In genomic region chr9:131417264-131418142, GRCh38 we compare ENCODE assay signal across 9 cellular contexts. TPM values are rescaled to one million over a fixed set of nuclear protein-coding genes. Genes with fewer than 3 reads are reported as not detected.
DNase-seq lines count a peak whose midpoint lies in the region; ATAC-seq and TF ChIP-seq lines count a peak whose summit lies in the region.
"Had no signal": no experiment of that assay in that cellular context is flagged by ENCODE, and none has a peak within 500 bp of the region (broad histone marks: within the 10 kb centered on the region; RNA-seq: fewer than 3 reads in every experiment).

No MANE protein-coding gene starts in this region.

- H3K27ac Mint-ChIP-seq in activated naive CD4-positive, alpha-beta T cell treated with anti-CD3 and anti-CD28 coated beads for 36 hours = peak overlapping the region; percentile 81

- H3K4me3 ChIP-seq in lower lobe of right lung = no peak overlapping the region
- H3K4me3 ChIP-seq in tibial nerve = no peak overlapping the region

- TF ChIP-seq EP300 in tibial nerve (IDR thresholded peaks at IDR 0.05) = no peak

- H3K4me3 Mint-ChIP-seq in activated naive CD4-positive, alpha-beta T cell treated with anti-CD3 and anti-CD28 coated beads for 36 hours = no peak overlapping the region

- H3K36me3 Mint-ChIP-seq in activated naive CD4-positive, alpha-beta T cell treated with anti-CD3 and anti-CD28 coated beads for 36 hours (ENCODE audit: low read depth) = peaks cover 22% of the 10 kb centered on the region

- CTCF ChIA-PET in activated naive CD4-positive, alpha-beta T cell treated with anti-CD3 and anti-CD28 coated beads for 36 hours (lab: Charles Lee) = interaction anchor here (0.7 kb wide), 1 partner anchor 13 kb away, joined by 3 read pairs; no protein-coding TSS in a partner anchor

- H3K4me1 ChIP-seq in lower lobe of right lung (peaks cover 82% of the 10 kb centered on the region), tibial nerve (peaks cover 4 to 94% (median 67%) of the 10 kb centered on the region in 4 donors)

- H3K9me3 Mint-ChIP-seq in activated naive CD4-positive, alpha-beta T cell treated with anti-CD3 and anti-CD28 coated beads for 36 hours = no peaks in the 10 kb centered on the region

- no peaks in the 10 kb centered on the region for H3K9me3 ChIP-seq in lower lobe of right lung
- no peaks in the 10 kb centered on the region for H3K9me3 ChIP-seq in tibial nerve

- WGBS in tibial nerve, 2 donors = 40 to 50% methylated on average over 13 of the region's 13 CpGs

- H3K27ac ChIP-seq in lower lobe of right lung (peak overlapping the region; percentile 39), tibial nerve (peak overlapping the region in 3 of 4 donors; percentile 1 to 76 (median 41))

- intact Hi-C loops in activated naive CD4-positive, alpha-beta T cell treated with anti-CD3 and anti-CD28 coated beads for 36 hours (cut with micrococcal nuclease) = no loop called here
- intact Hi-C loops in lower lobe of right lung (cut with DNase I) = no loop called here

- no peak for DNase-seq in activated naive CD4-positive, alpha-beta T cell treated with anti-CD3 and anti-CD28 coated beads for 36 hours
- DNase-seq in activated naive CD4-positive, alpha-beta T cell treated with Interleukin-2 at 50 U/mL for 16 hours = no peak
- peak; percentile 50 to 54 for DNase-seq in activated T-cell treated with anti-CD3 and anti-CD28 coated beads, Interleukin-2, amount 50 U/mL, for 48 hours
- DNase-seq in lower lobe of right lung (no peak), tibial nerve (ENCODE audit: low spot score in 2 of 2) (no peak), inferior parietal cortex (ENCODE audit: extremely low spot score) (no peak), activated gamma-delta T cell (lab: John Stamatoyannopoulos, UW) (no peak)
- no peak for DNase-seq in activated CD8-positive, alpha-beta memory T cell treated with anti-CD3 and anti-CD28 coated beads, Interleukin-2, amount 50 U/mL, for 48 hours
- DNase-seq: amniotic stem cell had no signal

- H3K4me1 Mint-ChIP-seq in activated naive CD4-positive, alpha-beta T cell treated with anti-CD3 and anti-CD28 coated beads for 36 hours (ENCODE audit: low read depth) = peaks cover 86% of the 10 kb centered on the region

- TF ChIP-seq POLR2A in tibial nerve (IDR thresholded peaks at IDR 0.05) = no peak

- ATAC-seq in lower lobe of right lung = no peak

- no peaks in the 10 kb centered on the region for H3K27me3 Mint-ChIP-seq in activated naive CD4-positive, alpha-beta T cell treated with anti-CD3 and anti-CD28 coated beads for 36 hours (ENCODE audit: low read depth)

- H3K36me3 ChIP-seq in lower lobe of right lung (peaks cover 6% of the 10 kb centered on the region), tibial nerve (no peaks in the 10 kb centered on the region)

- H3K27me3 ChIP-seq in lower lobe of right lung (ENCODE audit: low read depth) (no peaks in the 10 kb centered on the region), tibial nerve (no peaks in the 10 kb centered on the region)

- TF ChIP-seq CTCF in lower lobe of right lung (IDR thresholded peaks at IDR 0.05) = no peak
- no peak for TF ChIP-seq CTCF in tibial nerve (IDR thresholded peaks at IDR 0.05)

RNA-seq across cellular contexts. Expression of gene PRRC2B, which starts 23.6 kb away (rescaled TPM):
- total RNA-seq in activated naive CD4-positive, alpha-beta T cell treated with anti-CD3 and anti-CD28 coated beads for 36 hours = 100 to 1,000 TPM; 157 to 171 TPM
- total RNA-seq in lower lobe of right lung (170 TPM), tibial nerve (100 to 1,000 TPM in 3 of 4 donors, 10 to 100 TPM in 1; 94.8 to 236 (median 174) TPM)

Comparison
In these comparisons a context has a peak if more than half of its experiments do, and no peak if none do; other contexts are left out.
1. DNase-seq: peak in activated T-cell treated with anti-CD3 and anti-CD28 coated beads, Interleukin-2, amount 50 U/mL, for 48 hours (2 of 2); none in activated naive CD4-positive, alpha-beta T cell treated with anti-CD3 and anti-CD28 coated beads for 36 hours (single experiment), activated naive CD4-positive, alpha-beta T cell treated with Interleukin-2 at 50 U/mL for 16 hours (single experiment), lower lobe of right lung (single experiment), tibial nerve (0 of 2), inferior parietal cortex (single experiment), activated CD8-positive, alpha-beta memory T cell treated with anti-CD3 and anti-CD28 coated beads, Interleukin-2, amount 50 U/mL, for 48 hours (single experiment) and activated gamma-delta T cell (single experiment).